1 cellular context compared by ENCODE assay signal in the genomic region with DNA sequence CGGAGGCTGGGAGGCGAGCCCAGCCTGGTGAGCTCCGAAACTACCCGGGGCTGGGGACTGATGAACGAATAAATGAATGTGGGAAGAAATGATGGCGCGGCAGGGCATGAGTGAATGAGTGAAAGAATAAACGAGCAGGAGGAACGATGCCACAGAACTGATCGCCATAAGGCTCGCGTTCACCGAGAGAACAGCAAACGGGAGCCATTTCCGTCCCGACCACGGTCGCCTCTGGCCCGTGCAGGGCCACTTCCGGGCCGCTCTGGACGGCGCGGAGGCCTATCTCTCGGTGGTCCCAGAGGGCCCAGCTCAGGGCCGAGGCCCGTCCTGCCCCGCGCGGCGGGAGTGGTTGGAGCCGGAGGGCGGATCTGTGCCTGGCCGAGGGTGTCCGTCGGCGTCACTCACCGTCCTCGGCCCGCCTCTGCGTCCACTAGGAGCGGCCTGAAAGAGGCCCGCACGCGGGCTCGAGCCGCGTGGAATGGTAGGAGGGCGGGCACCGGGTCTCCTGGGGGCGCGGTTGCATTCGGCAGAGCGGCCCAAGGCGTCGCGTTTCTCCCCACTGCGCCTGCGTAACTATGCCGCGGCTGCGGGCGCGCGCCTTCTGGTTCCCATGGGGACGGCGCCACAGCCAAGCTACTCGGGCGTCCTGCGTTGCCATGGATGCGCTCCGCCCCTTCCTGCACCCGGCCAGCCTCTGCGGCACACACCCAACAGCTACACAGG.
A peak's percentile ranks its signal among the peaks of the same experiment; 100 is the strongest.
TF ChIP-seq lines count a peak whose summit lies in the region.

A gene (minus strand): TSS at position 480 of the 723 bp plus-strand sequence. CDS start 5,116 bp downstream, outside the sequence.

TF ChIP-seq in HepG2, 621 proteins besides CTCF, POLR2A, EP300 and RAD21 (continued from another document and continues in another):
- TF ChIP-seq, protein P1, sequence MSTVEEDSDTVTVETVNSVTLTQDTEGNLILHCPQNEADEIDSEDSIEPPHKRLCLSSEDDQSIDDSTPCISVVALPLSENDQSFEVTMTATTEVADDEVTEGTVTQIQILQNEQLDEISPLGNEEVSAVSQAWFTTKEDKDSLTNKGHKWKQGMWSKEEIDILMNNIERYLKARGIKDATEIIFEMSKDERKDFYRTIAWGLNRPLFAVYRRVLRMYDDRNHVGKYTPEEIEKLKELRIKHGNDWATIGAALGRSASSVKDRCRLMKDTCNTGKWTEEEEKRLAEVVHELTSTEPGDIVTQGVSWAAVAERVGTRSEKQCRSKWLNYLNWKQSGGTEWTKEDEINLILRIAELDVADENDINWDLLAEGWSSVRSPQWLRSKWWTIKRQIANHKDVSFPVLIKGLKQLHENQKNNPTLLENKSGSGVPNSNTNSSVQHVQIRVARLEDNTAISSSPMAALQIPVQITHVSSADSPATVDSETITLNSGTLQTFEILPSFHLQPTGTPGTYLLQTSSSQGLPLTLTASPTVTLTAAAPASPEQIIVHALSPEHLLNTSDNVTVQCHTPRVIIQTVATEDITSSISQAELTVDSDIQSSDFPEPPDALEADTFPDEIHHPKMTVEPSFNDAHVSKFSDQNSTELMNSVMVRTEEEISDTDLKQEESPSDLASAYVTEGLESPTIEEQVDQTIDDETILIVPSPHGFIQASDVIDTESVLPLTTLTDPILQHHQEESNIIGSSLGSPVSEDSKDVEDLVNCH (CRISPR knock-in tag; IDR thresholded peaks at IDR 0.05): no peak
- peak; percentile 36; the same call in 1 of the 2 replicates for TF ChIP-seq SOX5 (CRISPR knock-in tag; IDR thresholded peaks at IDR 0.05; ENCODE audit: borderline replicate concordance)
- 0 out of 2 replicates have a peak, but pooled peaks have one; percentile 9 for TF ChIP-seq SIX4 (CRISPR knock-in tag; IDR thresholded peaks at IDR 0.05)
- TF ChIP-seq NFE2L1 (CRISPR knock-in tag; IDR thresholded peaks at IDR 0.05; ENCODE audit: borderline replicate concordance): no peak
- TF ChIP-seq ZNF550 (CRISPR knock-in tag; IDR thresholded peaks at IDR 0.05; ENCODE audit: borderline replicate concordance): no peak
- TF ChIP-seq ZNF557 (CRISPR knock-in tag; IDR thresholded peaks at IDR 0.05): peak; percentile 84; the same call in 1 of the 2 replicates
- TF ChIP-seq, protein P2, sequence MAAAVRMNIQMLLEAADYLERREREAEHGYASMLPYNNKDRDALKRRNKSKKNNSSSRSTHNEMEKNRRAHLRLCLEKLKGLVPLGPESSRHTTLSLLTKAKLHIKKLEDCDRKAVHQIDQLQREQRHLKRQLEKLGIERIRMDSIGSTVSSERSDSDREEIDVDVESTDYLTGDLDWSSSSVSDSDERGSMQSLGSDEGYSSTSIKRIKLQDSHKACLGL (CRISPR knock-in tag; IDR thresholded peaks at IDR 0.05): peak; percentile 87; the same call in 1 of the 2 replicates
- 0 out of 2 replicates have a peak, but pooled peaks have one; percentile 33 for TF ChIP-seq SALL2 (CRISPR knock-in tag; IDR thresholded peaks at IDR 0.05)
- 0 out of 2 replicates have a peak, but pooled peaks have one; percentile 46 for TF ChIP-seq RELA (CRISPR knock-in tag; IDR thresholded peaks at IDR 0.05)
- TF ChIP-seq, protein P3, sequence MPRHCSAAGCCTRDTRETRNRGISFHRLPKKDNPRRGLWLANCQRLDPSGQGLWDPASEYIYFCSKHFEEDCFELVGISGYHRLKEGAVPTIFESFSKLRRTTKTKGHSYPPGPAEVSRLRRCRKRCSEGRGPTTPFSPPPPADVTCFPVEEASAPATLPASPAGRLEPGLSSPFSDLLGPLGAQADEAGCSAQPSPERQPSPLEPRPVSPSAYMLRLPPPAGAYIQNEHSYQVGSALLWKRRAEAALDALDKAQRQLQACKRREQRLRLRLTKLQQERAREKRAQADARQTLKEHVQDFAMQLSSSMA (CRISPR knock-in tag; IDR thresholded peaks at IDR 0.05): 0 out of 2 replicates have a peak, but pooled peaks have one; percentile 25
- TF ChIP-seq MIER2 (CRISPR knock-in tag; IDR thresholded peaks at IDR 0.05): no peak; the same call in 1 of the 2 replicates
- peak; percentile 85 for TF ChIP-seq ASH2L (IDR thresholded peaks at IDR 0.05; ENCODE audit: insufficient read length, low read depth, low read length)
- no peak for TF ChIP-seq KDM1A (CRISPR knock-in tag; IDR thresholded peaks at IDR 0.05)
- TF ChIP-seq NR3C1 (CRISPR knock-in tag; IDR thresholded peaks at IDR 0.05): no peak
- TF ChIP-seq, protein P4, sequence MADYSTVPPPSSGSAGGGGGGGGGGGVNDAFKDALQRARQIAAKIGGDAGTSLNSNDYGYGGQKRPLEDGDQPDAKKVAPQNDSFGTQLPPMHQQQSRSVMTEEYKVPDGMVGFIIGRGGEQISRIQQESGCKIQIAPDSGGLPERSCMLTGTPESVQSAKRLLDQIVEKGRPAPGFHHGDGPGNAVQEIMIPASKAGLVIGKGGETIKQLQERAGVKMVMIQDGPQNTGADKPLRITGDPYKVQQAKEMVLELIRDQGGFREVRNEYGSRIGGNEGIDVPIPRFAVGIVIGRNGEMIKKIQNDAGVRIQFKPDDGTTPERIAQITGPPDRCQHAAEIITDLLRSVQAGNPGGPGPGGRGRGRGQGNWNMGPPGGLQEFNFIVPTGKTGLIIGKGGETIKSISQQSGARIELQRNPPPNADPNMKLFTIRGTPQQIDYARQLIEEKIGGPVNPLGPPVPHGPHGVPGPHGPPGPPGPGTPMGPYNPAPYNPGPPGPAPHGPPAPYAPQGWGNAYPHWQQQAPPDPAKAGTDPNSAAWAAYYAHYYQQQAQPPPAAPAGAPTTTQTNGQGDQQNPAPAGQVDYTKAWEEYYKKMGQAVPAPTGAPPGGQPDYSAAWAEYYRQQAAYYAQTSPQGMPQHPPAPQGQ (CRISPR knock-in tag; IDR thresholded peaks at IDR 0.05; ENCODE audit: borderline replicate concordance): no peak
- peak; percentile 89 for TF ChIP-seq GABPA (IDR thresholded peaks at IDR 0.05; ENCODE audit: low read depth, low read length)
- TF ChIP-seq GABPA (CRISPR knock-in tag; IDR thresholded peaks at IDR 0.05; ENCODE audit: low read depth): peak; percentile 93
- TF ChIP-seq ZNF530 (CRISPR knock-in tag; IDR thresholded peaks at IDR 0.05; ENCODE audit: low read depth): no peak
- peak; percentile 83 for TF ChIP-seq CBFB (CRISPR knock-in tag; IDR thresholded peaks at IDR 0.05)
- no peak for TF ChIP-seq TCF12 (IDR thresholded peaks at IDR 0.05)
- TF ChIP-seq TCF12 (CRISPR knock-in tag; IDR thresholded peaks at IDR 0.05): peak; percentile 21; the same call in 1 of the 2 replicates
- no peak; the same call in 1 of the 2 replicates for TF ChIP-seq BRD4 (CRISPR knock-in tag; IDR thresholded peaks at IDR 0.05)
- TF ChIP-seq DNMT3B (CRISPR knock-in tag; conservative IDR thresholded peaks at IDR 0.05): no peak; the same call in 1 of the 2 replicates
- TF ChIP-seq SSRP1 (CRISPR knock-in tag; IDR thresholded peaks at IDR 0.05): no peak; the same call in 1 of the 2 replicates
- TF ChIP-seq ZNF570 (CRISPR knock-in tag; IDR thresholded peaks at IDR 0.05; ENCODE audit: borderline replicate concordance): no peak
- TF ChIP-seq KLF12 (CRISPR knock-in tag; IDR thresholded peaks at IDR 0.05; ENCODE audit: borderline replicate concordance): peak; percentile 96
- TF ChIP-seq, protein P5, sequence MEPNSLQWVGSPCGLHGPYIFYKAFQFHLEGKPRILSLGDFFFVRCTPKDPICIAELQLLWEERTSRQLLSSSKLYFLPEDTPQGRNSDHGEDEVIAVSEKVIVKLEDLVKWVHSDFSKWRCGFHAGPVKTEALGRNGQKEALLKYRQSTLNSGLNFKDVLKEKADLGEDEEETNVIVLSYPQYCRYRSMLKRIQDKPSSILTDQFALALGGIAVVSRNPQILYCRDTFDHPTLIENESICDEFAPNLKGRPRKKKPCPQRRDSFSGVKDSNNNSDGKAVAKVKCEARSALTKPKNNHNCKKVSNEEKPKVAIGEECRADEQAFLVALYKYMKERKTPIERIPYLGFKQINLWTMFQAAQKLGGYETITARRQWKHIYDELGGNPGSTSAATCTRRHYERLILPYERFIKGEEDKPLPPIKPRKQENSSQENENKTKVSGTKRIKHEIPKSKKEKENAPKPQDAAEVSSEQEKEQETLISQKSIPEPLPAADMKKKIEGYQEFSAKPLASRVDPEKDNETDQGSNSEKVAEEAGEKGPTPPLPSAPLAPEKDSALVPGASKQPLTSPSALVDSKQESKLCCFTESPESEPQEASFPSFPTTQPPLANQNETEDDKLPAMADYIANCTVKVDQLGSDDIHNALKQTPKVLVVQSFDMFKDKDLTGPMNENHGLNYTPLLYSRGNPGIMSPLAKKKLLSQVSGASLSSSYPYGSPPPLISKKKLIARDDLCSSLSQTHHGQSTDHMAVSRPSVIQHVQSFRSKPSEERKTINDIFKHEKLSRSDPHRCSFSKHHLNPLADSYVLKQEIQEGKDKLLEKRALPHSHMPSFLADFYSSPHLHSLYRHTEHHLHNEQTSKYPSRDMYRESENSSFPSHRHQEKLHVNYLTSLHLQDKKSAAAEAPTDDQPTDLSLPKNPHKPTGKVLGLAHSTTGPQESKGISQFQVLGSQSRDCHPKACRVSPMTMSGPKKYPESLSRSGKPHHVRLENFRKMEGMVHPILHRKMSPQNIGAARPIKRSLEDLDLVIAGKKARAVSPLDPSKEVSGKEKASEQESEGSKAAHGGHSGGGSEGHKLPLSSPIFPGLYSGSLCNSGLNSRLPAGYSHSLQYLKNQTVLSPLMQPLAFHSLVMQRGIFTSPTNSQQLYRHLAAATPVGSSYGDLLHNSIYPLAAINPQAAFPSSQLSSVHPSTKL (CRISPR knock-in tag; IDR thresholded peaks at IDR 0.05): peak; percentile 63
- TF ChIP-seq, protein P6, sequence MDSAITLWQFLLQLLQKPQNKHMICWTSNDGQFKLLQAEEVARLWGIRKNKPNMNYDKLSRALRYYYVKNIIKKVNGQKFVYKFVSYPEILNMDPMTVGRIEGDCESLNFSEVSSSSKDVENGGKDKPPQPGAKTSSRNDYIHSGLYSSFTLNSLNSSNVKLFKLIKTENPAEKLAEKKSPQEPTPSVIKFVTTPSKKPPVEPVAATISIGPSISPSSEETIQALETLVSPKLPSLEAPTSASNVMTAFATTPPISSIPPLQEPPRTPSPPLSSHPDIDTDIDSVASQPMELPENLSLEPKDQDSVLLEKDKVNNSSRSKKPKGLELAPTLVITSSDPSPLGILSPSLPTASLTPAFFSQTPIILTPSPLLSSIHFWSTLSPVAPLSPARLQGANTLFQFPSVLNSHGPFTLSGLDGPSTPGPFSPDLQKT (CRISPR knock-in tag; IDR thresholded peaks at IDR 0.05; ENCODE audit: borderline replicate concordance): peak; percentile 80; the same call in 1 of the 2 replicates
- peak; percentile 45; the same call in 1 of the 2 replicates for TF ChIP-seq NFYC (CRISPR knock-in tag; IDR thresholded peaks at IDR 0.05)
- no peak for TF ChIP-seq FOXK2 (IDR thresholded peaks at IDR 0.05)
- no peak for TF ChIP-seq HMG20A (CRISPR knock-in tag; IDR thresholded peaks at IDR 0.05; ENCODE audit: borderline replicate concordance)
- peak; percentile 96 for TF ChIP-seq THAP11 (CRISPR knock-in tag; IDR thresholded peaks at IDR 0.05)
- no peak for TF ChIP-seq TAF15 (IDR thresholded peaks at IDR 0.05; ENCODE audit: low read depth, low read length, poor library complexity, severe bottlenecking)
- no peak; the same call in 1 of the 2 replicates for TF ChIP-seq GATA4 (IDR thresholded peaks at IDR 0.05; ENCODE audit: borderline replicate concordance, low read depth)
- TF ChIP-seq ZNF143 (CRISPR knock-in tag; IDR thresholded peaks at IDR 0.05): peak; percentile 83
- TF ChIP-seq NR1H2 (CRISPR knock-in tag; IDR thresholded peaks at IDR 0.05; ENCODE audit: borderline replicate concordance, low read depth): no peak
- TF ChIP-seq, protein P7, sequence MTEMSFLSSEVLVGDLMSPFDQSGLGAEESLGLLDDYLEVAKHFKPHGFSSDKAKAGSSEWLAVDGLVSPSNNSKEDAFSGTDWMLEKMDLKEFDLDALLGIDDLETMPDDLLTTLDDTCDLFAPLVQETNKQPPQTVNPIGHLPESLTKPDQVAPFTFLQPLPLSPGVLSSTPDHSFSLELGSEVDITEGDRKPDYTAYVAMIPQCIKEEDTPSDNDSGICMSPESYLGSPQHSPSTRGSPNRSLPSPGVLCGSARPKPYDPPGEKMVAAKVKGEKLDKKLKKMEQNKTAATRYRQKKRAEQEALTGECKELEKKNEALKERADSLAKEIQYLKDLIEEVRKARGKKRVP (CRISPR knock-in tag; IDR thresholded peaks at IDR 0.05): 0 out of 4 replicates have a peak, but pooled peaks of 1 of the 2 experiments have one; percentile 19
- TF ChIP-seq, protein P8, sequence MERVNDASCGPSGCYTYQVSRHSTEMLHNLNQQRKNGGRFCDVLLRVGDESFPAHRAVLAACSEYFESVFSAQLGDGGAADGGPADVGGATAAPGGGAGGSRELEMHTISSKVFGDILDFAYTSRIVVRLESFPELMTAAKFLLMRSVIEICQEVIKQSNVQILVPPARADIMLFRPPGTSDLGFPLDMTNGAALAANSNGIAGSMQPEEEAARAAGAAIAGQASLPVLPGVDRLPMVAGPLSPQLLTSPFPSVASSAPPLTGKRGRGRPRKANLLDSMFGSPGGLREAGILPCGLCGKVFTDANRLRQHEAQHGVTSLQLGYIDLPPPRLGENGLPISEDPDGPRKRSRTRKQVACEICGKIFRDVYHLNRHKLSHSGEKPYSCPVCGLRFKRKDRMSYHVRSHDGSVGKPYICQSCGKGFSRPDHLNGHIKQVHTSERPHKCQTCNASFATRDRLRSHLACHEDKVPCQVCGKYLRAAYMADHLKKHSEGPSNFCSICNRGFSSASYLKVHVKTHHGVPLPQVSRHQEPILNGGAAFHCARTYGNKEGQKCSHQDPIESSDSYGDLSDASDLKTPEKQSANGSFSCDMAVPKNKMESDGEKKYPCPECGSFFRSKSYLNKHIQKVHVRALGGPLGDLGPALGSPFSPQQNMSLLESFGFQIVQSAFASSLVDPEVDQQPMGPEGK (CRISPR knock-in tag; IDR thresholded peaks at IDR 0.05): peak; percentile 53; the same call in 1 of the 2 replicates
- no peak for TF ChIP-seq SOX6 (IDR thresholded peaks at IDR 0.05)
- peak; percentile 26; the same call in 1 of the 2 replicates for TF ChIP-seq SOX6 (CRISPR knock-in tag; IDR thresholded peaks at IDR 0.05)
- no peak for TF ChIP-seq REXO4 (CRISPR knock-in tag; IDR thresholded peaks at IDR 0.05; ENCODE audit: borderline replicate concordance)
- no peak for TF ChIP-seq ZNF713 (CRISPR knock-in tag; IDR thresholded peaks at IDR 0.05)
- TF ChIP-seq ZNF337 (CRISPR knock-in tag; IDR thresholded peaks at IDR 0.05; ENCODE audit: borderline replicate concordance, low read depth): no peak
- TF ChIP-seq TGIF2 (CRISPR knock-in tag; IDR thresholded peaks at IDR 0.05): no peak; the same call in 1 of the 2 replicates
- no peak; the same call in 1 of the 2 replicates for TF ChIP-seq ZNF317 (CRISPR knock-in tag; IDR thresholded peaks at IDR 0.05)
- TF ChIP-seq ZNF547 (CRISPR knock-in tag; IDR thresholded peaks at IDR 0.05): no peak; the same call in none of the 2 replicates
